ENCODE assay signal across 8 cellular contexts in the genomic region with DNA sequence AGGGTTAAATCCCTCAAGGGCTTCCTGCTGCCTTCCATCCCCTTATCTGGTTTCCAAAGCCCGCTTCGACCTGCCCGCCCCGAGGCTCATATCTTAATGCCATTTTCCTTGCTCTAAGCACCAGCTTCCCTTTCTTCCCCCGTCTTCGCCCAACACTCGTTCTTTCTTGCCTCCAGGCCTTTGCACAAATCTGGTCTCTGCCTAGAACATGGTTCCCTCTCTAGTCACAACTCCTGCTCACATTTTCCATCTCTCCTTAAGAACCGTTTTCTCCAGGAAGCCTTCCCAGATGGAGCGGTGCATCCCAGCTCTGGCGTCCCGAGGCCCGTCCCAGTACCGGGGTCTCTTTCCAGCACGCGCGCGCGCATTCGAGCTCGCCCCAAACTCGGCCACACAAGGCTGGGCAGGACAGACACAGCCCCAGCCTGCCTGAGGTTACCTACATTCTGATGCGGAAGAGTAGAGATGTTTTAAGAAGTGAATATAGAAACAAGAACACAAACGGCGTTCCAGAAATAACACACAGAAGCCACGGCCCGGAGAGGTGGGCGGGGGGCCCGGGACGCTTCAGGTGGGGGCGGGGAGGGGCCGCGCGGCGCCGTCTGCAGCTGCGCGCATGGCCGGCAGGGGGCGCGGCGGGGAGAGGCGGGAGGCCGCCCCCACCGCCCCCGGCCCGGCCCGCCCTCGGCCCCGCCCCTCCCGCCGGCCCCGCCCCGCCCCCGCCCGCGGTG. TPM values are rescaled to one million over a fixed set of nuclear protein-coding genes. Genes with fewer than 3 reads are reported as not detected.
A peak's percentile ranks its signal among the peaks of the same experiment; 100 is the strongest.
DNase-seq lines count a peak whose midpoint lies in the region; ATAC-seq and TF ChIP-seq lines count a peak whose summit lies in the region.

Gene DGKD (plus strand): TSS at position 726 of the 731 bp plus-strand sequence. CDS start 25 bp downstream, outside the sequence.

- peak; percentile 50 for ATAC-seq in HG02973 (IDR thresholded peaks at IDR 0.05; ENCODE audit: unreplicated experiment)
- ATAC-seq in activated CD8-positive, alpha-beta T cell treated with anti-CD3 and anti-CD28 coated beads for 36 hours: peak; percentile 77

- CTCF ChIA-PET in activated CD8-positive, alpha-beta T cell treated with anti-CD3 and anti-CD28 coated beads for 36 hours (lab: Charles Lee): interaction anchor here (0.7 to 2.3 kb wide), 12 partner anchors 8 to 104 kb away, joined by 3 to 18 read pairs (median 4); no protein-coding TSS in a partner anchor

- peaks cover 64% of the 10 kb centered on the region for H3K4me1 Mint-ChIP-seq in activated CD8-positive, alpha-beta T cell treated with anti-CD3 and anti-CD28 coated beads for 36 hours (ENCODE audit: low read depth)

- POLR2A ChIA-PET in activated CD8-positive, alpha-beta T cell treated with anti-CD3 and anti-CD28 coated beads for 36 hours (lab: Charles Lee): interaction anchor here (1.0 to 2.2 kb wide), 8 partner anchors 9 to 60 kb away, joined by 3 to 5 read pairs (median 3); no protein-coding TSS in a partner anchor

- H3K27ac Mint-ChIP-seq in activated CD8-positive, alpha-beta T cell treated with anti-CD3 and anti-CD28 coated beads for 36 hours: peak within 1 kb of the TSS; percentile 92

- in situ Hi-C loops in GM13977 (cut with MboI; ENCODE audit: low pct_unique_long_range_greater_than_20kb, low sequenced_read_pairs, unreplicated experiment): no loop called here

- intact Hi-C loops in activated CD8-positive, alpha-beta T cell treated with anti-CD3 and anti-CD28 coated beads for 36 hours (cut with micrococcal nuclease): loop anchor here (10.0 kb wide), 1 partner anchor 91 kb away; no protein-coding TSS in a partner anchor

- DNase-seq in GM13977 (ENCODE audit: low spot score) (peak; percentile 97), NCI-H510A treated with DMSO at 0.1 percent for 48 hours (lab: John Stamatoyannopoulos, UW) (peak; percentile 83), mesenteric fat pad (ENCODE audit: low spot score) (peak; percentile 91)
- peak; percentile 77 for DNase-seq in activated CD8-positive, alpha-beta T cell treated with anti-CD3 and anti-CD28 coated beads for 36 hours
- peak; percentile 72 for DNase-seq in effector CD8-positive, alpha-beta T cell (lab: John Stamatoyannopoulos, UW)
- peak; percentile 61 to 69 for DNase-seq in stimulated activated CD8-positive, alpha-beta memory T cell treated with anti-CD3 and anti-CD28 coated beads, Interleukin-15, amount 100 ng/mL, for 48 hours (ENCODE audit: low read depth in 2 of 2)

- H3K27ac ChIP-seq in 22Rv1: peak within 1 kb of the TSS; percentile 60

- TF ChIP-seq CTCF in 22Rv1 (IDR thresholded peaks at IDR 0.05) (peak; percentile 74), GM13977 (IDR thresholded peaks at IDR 0.05; ENCODE audit: extremely low read depth, insufficient read depth, missing control alignments) (peak; percentile 54)
- TF ChIP-seq CTCF in activated CD8-positive, alpha-beta T cell treated with anti-CD3 and anti-CD28 coated beads for 36 hours (IDR thresholded peaks at IDR 0.05): no peak

- no peaks in the 10 kb centered on the region for H3K9me3 Mint-ChIP-seq in activated CD8-positive, alpha-beta T cell treated with anti-CD3 and anti-CD28 coated beads for 36 hours

- H3K36me3 Mint-ChIP-seq in activated CD8-positive, alpha-beta T cell treated with anti-CD3 and anti-CD28 coated beads for 36 hours (ENCODE audit: low read depth): peaks cover 35% of the 10 kb centered on the region

- no peaks in the 10 kb centered on the region for H3K27me3 Mint-ChIP-seq in activated CD8-positive, alpha-beta T cell treated with anti-CD3 and anti-CD28 coated beads for 36 hours

- peak within 1 kb of the TSS; percentile 83 for H3K4me3 Mint-ChIP-seq in activated CD8-positive, alpha-beta T cell treated with anti-CD3 and anti-CD28 coated beads for 36 hours

RNA-seq across cellular contexts. Expression of gene DGKD, which starts in this region (rescaled TPM):
- 10 to 100 TPM; 89.6 to 99.5 TPM for total RNA-seq in activated CD8-positive, alpha-beta T cell treated with anti-CD3 and anti-CD28 coated beads for 36 hours
- 67.2 TPM for total RNA-seq in mesenteric fat pad

Comparison
In these comparisons a context has a peak if more than half of its experiments do, and no peak if none do; other contexts are left out.
1. Peak in every context shown above with its lines: DNase-seq, ATAC-seq and H3K27ac ChIP-seq.